In genomic region chr1:60802884-60803283, GRCh38 we compare ENCODE assay signal across 7 cellular contexts.
"Had no signal": no experiment of that assay in that cellular context is flagged by ENCODE, and none has a peak within 500 bp of the region (broad histone marks: within the 10 kb centered on the region; RNA-seq: fewer than 3 reads in every experiment).

No MANE protein-coding gene starts in this region.

- H3K27ac ChIP-seq: HL-60 had no signal

- FAIRE-seq: HepG2, HTR-8/SVneo had no signal

- H3K4me3 Mint-ChIP-seq: IgD-negative memory B cell had no signal

- H3K27me3 Mint-ChIP-seq: IgD-negative memory B cell had no signal

- H3K36me3 Mint-ChIP-seq: IgD-negative memory B cell had no signal

- ATAC-seq: HepG2 had no signal

- DNase-seq: IMR-90, KBM-7, KG1 had no signal

- H3K27ac Mint-ChIP-seq: IgD-negative memory B cell had no signal

- H3K4me1 Mint-ChIP-seq: IgD-negative memory B cell had no signal
